Comparison of ENCODE assay signal across 33 cellular contexts in genomic region chr13:73623281-73623680, GRCh38.
"Had no signal": no experiment of that assay in that cellular context is flagged by ENCODE, and none has a peak within 500 bp of the region (broad histone marks: within the 10 kb centered on the region; RNA-seq: fewer than 3 reads in every experiment).

No MANE protein-coding gene starts in this region.

- H3K36me3 ChIP-seq: adrenal gland, brain microvascular endothelial cell, breast epithelium had no signal

- DNase-seq: activated B cell treated with CpG ODN at 0.5 μM for 24 hours; activated CD4-positive, alpha-beta memory T cell treated with anti-CD3 and anti-CD28 coated beads for 36 hours; activated CD4-positive, alpha-beta T cell treated with anti-CD3 and anti-CD28 coated beads for 4 hours; activated CD4-positive, alpha-beta T cell treated with anti-CD3 and anti-CD28 coated beads, Interleukin-2, amount 10 ng/mL, durations not matched to agents 24 days and 14 days; activated CD4-positive, alpha-beta T cell treated with anti-CD3 and anti-CD28 coated beads, Interleukin-2, amount 50 U/mL, for 1 hour; activated CD4-positive, alpha-beta T cell treated with anti-CD3 and anti-CD28 coated beads, Interleukin-2, amount 50 U/mL, for 4 hours; activated CD4-positive, CD25-positive, alpha-beta regulatory T cell treated with anti-CD3 and anti-CD28 coated beads, Interleukin-2, amount 50 U/mL, for 72 hours; activated CD8-positive, alpha-beta memory T cell treated with anti-CD3 and anti-CD28 coated beads, Interleukin-2, amount 50 U/mL, for 4 hours; activated CD8-positive, alpha-beta T cell treated with anti-CD3 and anti-CD28 coated beads for 36 hours; activated effector memory CD4-positive, alpha-beta T cell treated with anti-CD3 and anti-CD28 coated beads, Interleukin-2, amount 50 U/mL, for 16 hours; activated gamma-delta T cell treated with Interleukin-2 at 50 U/mL for 16 hours; activated naive CD4-positive, alpha-beta T cell; activated naive CD4-positive, alpha-beta T cell treated with anti-CD3 and anti-CD28 coated beads for 36 hours; activated naive CD4-positive, alpha-beta T cell treated with anti-CD3 and anti-CD28 coated beads, Interleukin-2, amount 50 U/mL, for 16 hours; activated naive CD8-positive, alpha-beta T cell treated with anti-CD3 and anti-CD28 coated beads, Interleukin-2, amount 10 ng/mL, durations not matched to agents 7 days and 5 days; activated T-cell treated with anti-CD3 and anti-CD28 coated beads for 4 hours; activated T-cell treated with anti-CD3 and anti-CD28 coated beads, Interleukin-2, amount 50 U/mL, for 1 hour; activated T-cell treated with anti-CD3 and anti-CD28 coated beads, Interleukin-2, amount 50 U/mL, for 4 hours; activated T-cell treated with anti-CD3 and anti-CD28 coated beads, Interleukin-2, amount 50 U/mL, for 72 hours; adrenal gland; amniotic stem cell; aorta; body of pancreas; brain microvascular endothelial cell; central memory CD4-positive, alpha-beta T cell; T-helper 1 cell; T-helper 9 cell had no signal

- H3K27me3 ChIP-seq: adrenal gland, body of pancreas, brain microvascular endothelial cell, breast epithelium had no signal

- ATAC-seq: activated CD8-positive, alpha-beta T cell treated with anti-CD3 and anti-CD28 coated beads for 36 hours; activated naive CD4-positive, alpha-beta T cell treated with anti-CD3 and anti-CD28 coated beads, Interleukin-2, amount 50 U/mL, for 72 hours; activated T-cell treated with anti-CD3 and anti-CD28 coated beads, Interleukin-2, amount 50 U/mL, for 4 hours; activated T-cell treated with anti-CD3 and anti-CD28 coated beads, Interleukin-2, amount 50 U/mL, for 72 hours; activated T-helper 17 cell treated with anti-CD3 and anti-CD28 coated beads, Interleukin-2, amount 50 U/mL, for 72 hours; body of pancreas had no signal

- FAIRE-seq: astrocyte, TTC549 had no signal

- H3K4me3 ChIP-seq: adrenal gland, body of pancreas, breast epithelium had no signal

- H3K27ac ChIP-seq: adrenal gland, body of pancreas, brain microvascular endothelial cell, breast epithelium, VCaP had no signal

- H3K9me3 ChIP-seq: adrenal gland, body of pancreas, breast epithelium had no signal

- H3K4me1 ChIP-seq: adrenal gland, breast epithelium had no signal
